ENCODE assay signal across 13 cellular contexts in the genomic region with DNA sequence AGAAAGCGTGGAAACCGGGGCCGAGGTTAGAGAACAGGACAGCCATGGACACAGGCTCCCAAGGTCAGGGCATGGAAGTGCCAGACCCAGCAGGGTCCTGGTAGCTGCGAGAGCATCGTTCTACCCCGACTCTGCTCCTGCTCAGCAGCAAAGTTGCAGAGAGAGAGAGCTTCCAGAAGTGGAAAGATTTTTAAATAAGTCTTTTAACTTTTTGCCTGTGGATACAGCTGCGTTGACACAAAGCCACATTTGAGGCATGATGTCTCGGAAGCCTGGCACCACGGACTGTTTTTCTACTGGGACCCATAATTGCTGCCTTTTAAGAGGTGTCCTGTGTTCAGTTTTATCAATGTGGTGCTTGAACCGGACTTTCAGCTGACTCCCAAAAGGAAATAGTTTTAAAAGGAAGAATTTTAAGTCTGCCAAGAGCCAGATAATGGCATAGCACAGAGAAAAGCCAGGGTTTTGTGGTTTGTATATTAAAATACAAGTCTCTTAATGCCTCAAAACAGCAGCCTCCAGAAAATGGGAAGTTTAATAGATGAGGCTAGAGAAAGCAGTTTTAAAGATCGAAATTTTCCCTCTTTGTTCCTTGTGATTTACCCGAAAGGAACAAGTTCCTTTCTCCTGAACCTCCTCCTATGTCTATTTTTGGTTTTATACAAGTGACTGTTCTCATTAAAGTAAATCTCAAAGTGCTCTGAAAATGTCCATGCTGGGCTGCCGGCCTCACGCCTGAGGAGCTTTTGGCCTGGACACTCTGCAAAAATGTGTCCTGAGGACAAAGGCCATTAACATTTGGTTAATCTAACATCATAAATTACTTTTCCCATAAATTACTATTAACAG.
A peak's percentile ranks its signal among the peaks of the same experiment; 100 is the strongest.
DNase-seq lines count a peak whose midpoint lies in the region; ATAC-seq, FAIRE-seq and TF ChIP-seq lines count a peak whose summit lies in the region.
"Had no signal": no experiment of that assay in that cellular context is flagged by ENCODE, and none has a peak within 500 bp of the region (broad histone marks: within the 10 kb centered on the region; RNA-seq: fewer than 3 reads in every experiment).

No MANE protein-coding gene starts in this region.

- H3K4me1 ChIP-seq in liver (ENCODE audit: control insufficient read depth in 4 of 4, insufficient read depth in 4 of 4, low read length in 3 of 4) (peaks cover 0 to 3% (median under 1%) of the 10 kb centered on the region in 4 donors), HepG2 (ENCODE audit: insufficient read depth, low read length) (no peaks in the 10 kb centered on the region), hepatocyte (ENCODE audit: insufficient read depth) (peaks cover 18% of the 10 kb centered on the region)
- H3K4me1 ChIP-seq: body of pancreas had no signal

- BruUV-seq in HepG2 (replicated peaks; lab: Mats Ljungman, UMichigan): no TSS peak

- H3K27ac ChIP-seq in liver (ENCODE audit: low read depth in 1 of 2, low read length in 2 of 2) (no peak overlapping the region), HepG2 (ENCODE audit: extremely low read length, insufficient read depth, low read length) (no peak overlapping the region), hepatocyte (peak overlapping the region; percentile 75)
- H3K27ac ChIP-seq: body of pancreas had no signal

- no peak for TF ChIP-seq POLR2A in HepG2 (IDR thresholded peaks at IDR 0.05; ENCODE audit: insufficient read depth in 1 of 2, low read depth in 2 of 2, low read length in 2 of 2)

- POLR2A ChIA-PET in HepG2 (lab: Yijun Ruan, JAX): no interaction called here

- CTCF ChIA-PET in HepG2 (lab: Yijun Ruan, JAX; ENCODE audit: low intra/inter-chr PET ratio, low total read pairs): no interaction called here

- H3K4me2 ChIP-seq in HepG2 (ENCODE audit: low read depth, low read length) (no peak overlapping the region), hepatocyte (peak overlapping the region; percentile 43)

- 74% methylated on average over 14 of the region's 14 CpGs for WGBS in liver
- 62% methylated on average over 14 of the region's 14 CpGs for WGBS in HepG2 (ENCODE audit: low lambda C conversion rate)
- 55% methylated on average over 14 of the region's 14 CpGs for WGBS in hepatocyte (ENCODE audit: low lambda C conversion rate, missing lambda C conversion rate)

- intact Hi-C loops in HepG2 (cut with micrococcal nuclease; ENCODE audit: unreplicated experiment): no loop called here

- H3K79me2 ChIP-seq in HepG2 (ENCODE audit: insufficient read depth, low read length): no peaks in the 10 kb centered on the region
- H3K79me2 ChIP-seq in hepatocyte: no peaks in the 10 kb centered on the region

- TF ChIP-seq EP300 in HepG2 (IDR thresholded peaks at IDR 0.05; ENCODE audit: low read depth in 2 of 2, low read length in 2 of 2): no peak
- TF ChIP-seq EP300 in HepG2 (CRISPR knock-in tag; IDR thresholded peaks at IDR 0.05; ENCODE audit: borderline replicate concordance): no peak

- DNase-seq in HepG2 (ENCODE audit: low spot score) (no peak), hepatocyte (ENCODE audit: low spot score) (peak; percentile 47), pons (ENCODE audit: low spot score) (peak; percentile 92), NCI-H2196 treated with DMSO at 0.1 percent for 48 hours (lab: John Stamatoyannopoulos, UW; ENCODE audit: unreplicated experiment) (no peak)
- no peak for DNase-seq in stimulated activated naive CD8-positive, alpha-beta T cell treated with anti-CD3 and anti-CD28 coated beads, Interleukin-15, Interleukin-2, amounts not matched to agents 100 U/mL and 50 U/mL, for 24 hours
- DNase-seq in activated naive CD4-positive, alpha-beta T cell treated with anti-CD3 and anti-CD28 coated beads, Interleukin-2, amount 50 U/mL, for 72 hours (ENCODE audit: low spot score in 2 of 2): no peak
- DNase-seq: activated CD8-positive, alpha-beta memory T cell treated with anti-CD3 and anti-CD28 coated beads for 24 hours had no signal

- no peaks in the 10 kb centered on the region for H3K36me3 Mint-ChIP-seq in activated naive CD4-positive, alpha-beta T cell treated with anti-CD3 and anti-CD28 coated beads, Interleukin-2, amount 50 U/mL, for 72 hours

- no peaks in the 10 kb centered on the region for H3K36me3 ChIP-seq in liver (ENCODE audit: control insufficient read depth in 4 of 4, insufficient read depth in 3 of 4, low read depth in 1 of 4, low read length in 3 of 4)
- no peaks in the 10 kb centered on the region for H3K36me3 ChIP-seq in HepG2 (replicated peaks in 1 of 2; ENCODE audit: control insufficient read depth in 1 of 2, insufficient read depth in 2 of 2, low read length in 2 of 2)
- no peaks in the 10 kb centered on the region for H3K36me3 ChIP-seq in hepatocyte (replicated peaks; ENCODE audit: insufficient read depth, low read depth)

- ATAC-seq in HepG2 (no peak), HG03045 (IDR thresholded peaks at IDR 0.05; ENCODE audit: unreplicated experiment) (no peak)
- no peak for ATAC-seq in stimulated activated naive CD8-positive, alpha-beta T cell treated with anti-CD3 and anti-CD28 coated beads, Interleukin-15, Interleukin-2, amounts not matched to agents 100 U/mL and 50 U/mL, for 24 hours
- ATAC-seq in activated naive CD4-positive, alpha-beta T cell treated with anti-CD3 and anti-CD28 coated beads, Interleukin-2, amount 50 U/mL, for 72 hours: no peak
- ATAC-seq: body of pancreas had no signal

- H4K20me1 ChIP-seq in HepG2 (ENCODE audit: insufficient read depth, low read length) (no peaks in the 10 kb centered on the region), hepatocyte (ENCODE audit: insufficient read depth, poor library complexity, severe bottlenecking) (no peaks in the 10 kb centered on the region)

- H2AFZ ChIP-seq in HepG2 (ENCODE audit: low read length) (no peak overlapping the region), hepatocyte (no peak overlapping the region)

- in situ Hi-C loops in HepG2 (cut with HindIII; ENCODE audit: extremely low pct_ligation_motif_present, low pct_unique_long_range_greater_than_20kb): no loop called here

- no peaks in the 10 kb centered on the region for H3K27me3 ChIP-seq in liver (ENCODE audit: control insufficient read depth in 4 of 4, insufficient read depth in 4 of 4, low read length in 3 of 4)
- H3K27me3 ChIP-seq in HepG2 (ENCODE audit: control insufficient read depth in 1 of 2, insufficient read depth in 2 of 2, low read length in 2 of 2): no peaks in the 10 kb centered on the region; a peak in 1 of 5 replicates
- no peaks in the 10 kb centered on the region for H3K27me3 ChIP-seq in hepatocyte
- H3K27me3 ChIP-seq: body of pancreas had no signal

- H3K9me3 ChIP-seq in liver (ENCODE audit: control insufficient read depth in 4 of 4, low read length in 3 of 4): no peaks in the 10 kb centered on the region
- H3K9me3 ChIP-seq in HepG2 (ENCODE audit: low read length): no peaks in the 10 kb centered on the region
- H3K9me3 ChIP-seq in hepatocyte (ENCODE audit: low read depth): no peaks in the 10 kb centered on the region
- H3K9me3 ChIP-seq: body of pancreas had no signal

- H3K9me2 ChIP-seq in hepatocyte (replicated peaks; ENCODE audit: insufficient read depth): no peaks in the 10 kb centered on the region

- TF ChIP-seq CTCF in liver (IDR thresholded peaks at IDR 0.05; ENCODE audit: low read depth, low read length, missing input control) (no peak), HepG2 (CRISPR knock-in tag; IDR thresholded peaks at IDR 0.05) (no peak), hepatocyte (IDR thresholded peaks at IDR 0.05; ENCODE audit: poor library complexity) (no peak)

- FAIRE-seq in HepG2 (lab: Jason Lieb, UNC): no peak
- FAIRE-seq: A204.1, GM19239 had no signal

- no peak for TF ChIP-seq RAD21 in liver (IDR thresholded peaks at IDR 0.05)
- TF ChIP-seq RAD21 in HepG2 (CRISPR knock-in tag; IDR thresholded peaks at IDR 0.05): no peak

- H3K4me3 ChIP-seq in liver (ENCODE audit: low read depth in 1 of 3, low read length in 3 of 3) (no peak overlapping the region), HepG2 (replicated peaks in 1 of 3; ENCODE audit: insufficient read depth in 1 of 3, low read depth in 2 of 3, low read length in 3 of 3) (no peak overlapping the region), hepatocyte (no peak overlapping the region)
- H3K4me3 ChIP-seq: body of pancreas had no signal

- no peak overlapping the region for H3K27ac Mint-ChIP-seq in activated naive CD4-positive, alpha-beta T cell treated with anti-CD3 and anti-CD28 coated beads, Interleukin-2, amount 50 U/mL, for 72 hours
- H3K27ac Mint-ChIP-seq: stimulated activated naive CD8-positive, alpha-beta T cell treated with anti-CD3 and anti-CD28 coated beads, Interleukin-15, Interleukin-2, amounts not matched to agents 100 ng/mL and 50 ng/mL, for 24 hours had no signal

- peaks cover 0 to 5% of the 10 kb centered on the region in 2 donors for H3K9me3 Mint-ChIP-seq in activated naive CD4-positive, alpha-beta T cell treated with anti-CD3 and anti-CD28 coated beads, Interleukin-2, amount 50 U/mL, for 72 hours
- H3K9me3 Mint-ChIP-seq: stimulated activated naive CD8-positive, alpha-beta T cell treated with anti-CD3 and anti-CD28 coated beads, Interleukin-15, Interleukin-2, amounts not matched to agents 100 ng/mL and 50 ng/mL, for 24 hours had no signal

- no peak overlapping the region for H3K9ac ChIP-seq in liver (ENCODE audit: low read depth in 1 of 2, low read length in 2 of 2)
- H3K9ac ChIP-seq in HepG2 (ENCODE audit: insufficient read depth, low read depth, low read length): no peak overlapping the region

TF ChIP-seq in liver, 16 proteins besides CTCF, POLR2A, EP300 and RAD21 (continues in another document):
- TF ChIP-seq TAF1 (conservative IDR thresholded peaks at IDR 0.05): no peak
- no peak for TF ChIP-seq EGR1 (IDR thresholded peaks at IDR 0.05; ENCODE audit: low read depth in 2 of 2)

TF ChIP-seq in HepG2, 621 proteins besides CTCF, POLR2A, EP300 and RAD21 (continues in another document):
- TF ChIP-seq ZNF775 (CRISPR knock-in tag; IDR thresholded peaks at IDR 0.05; ENCODE audit: borderline replicate concordance) (no peak), ZMAT3 (CRISPR knock-in tag; conservative IDR thresholded peaks at IDR 0.05) (no peak), NCOA5 (CRISPR knock-in tag; IDR thresholded peaks at IDR 0.05) (no peak), ZNF383 (CRISPR knock-in tag; IDR thresholded peaks at IDR 0.05; ENCODE audit: borderline replicate concordance) (no peak), TCF7L2 (IDR thresholded peaks at IDR 0.05; ENCODE audit: low read depth, low read length) (no peak), ZSCAN25 (CRISPR knock-in tag; IDR thresholded peaks at IDR 0.05) (no peak), ISL2 (CRISPR knock-in tag; IDR thresholded peaks at IDR 0.05) (no peak)

Comparison
In these comparisons a context has a peak if more than half of its experiments do, and no peak if none do; other contexts are left out.
1. DNase-seq: peak in hepatocyte (single experiment) and pons (single experiment); none in HepG2 (single experiment), stimulated activated naive CD8-positive, alpha-beta T cell treated with anti-CD3 and anti-CD28 coated beads, Interleukin-15, Interleukin-2, amounts not matched to agents 100 U/mL and 50 U/mL, for 24 hours (single experiment), NCI-H2196 treated with DMSO at 0.1 percent for 48 hours (single experiment) and activated naive CD4-positive, alpha-beta T cell treated with anti-CD3 and anti-CD28 coated beads, Interleukin-2, amount 50 U/mL, for 72 hours (0 of 2).